Comparison of ENCODE assay signal across 1 cellular context in the genomic region with DNA sequence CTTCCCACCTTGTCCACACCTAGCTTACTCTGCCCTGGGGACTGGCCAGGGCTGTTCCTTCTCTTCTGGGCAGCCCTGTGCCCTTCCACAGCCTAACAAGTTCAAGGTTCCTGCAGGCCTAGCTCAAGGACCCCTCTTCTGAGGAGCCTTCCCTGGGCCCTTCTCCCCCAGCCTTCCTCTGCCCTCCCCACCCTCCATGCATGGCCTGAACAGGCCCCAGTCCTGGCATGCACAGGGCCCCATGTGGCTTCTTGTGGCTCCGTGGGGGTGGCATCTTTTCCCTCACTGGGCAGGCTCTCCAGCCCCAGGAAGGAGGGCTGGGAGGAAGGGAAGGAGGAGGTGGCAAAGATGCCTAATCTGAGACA.
TF ChIP-seq lines count a peak whose summit lies in the region.

No MANE protein-coding gene starts in this region.

TF ChIP-seq in IMR-90, 13 proteins besides CTCF, POLR2A, EP300 and RAD21:
- TF ChIP-seq, protein P1, sequence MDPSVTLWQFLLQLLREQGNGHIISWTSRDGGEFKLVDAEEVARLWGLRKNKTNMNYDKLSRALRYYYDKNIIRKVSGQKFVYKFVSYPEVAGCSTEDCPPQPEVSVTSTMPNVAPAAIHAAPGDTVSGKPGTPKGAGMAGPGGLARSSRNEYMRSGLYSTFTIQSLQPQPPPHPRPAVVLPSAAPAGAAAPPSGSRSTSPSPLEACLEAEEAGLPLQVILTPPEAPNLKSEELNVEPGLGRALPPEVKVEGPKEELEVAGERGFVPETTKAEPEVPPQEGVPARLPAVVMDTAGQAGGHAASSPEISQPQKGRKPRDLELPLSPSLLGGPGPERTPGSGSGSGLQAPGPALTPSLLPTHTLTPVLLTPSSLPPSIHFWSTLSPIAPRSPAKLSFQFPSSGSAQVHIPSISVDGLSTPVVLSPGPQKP (IDR thresholded peaks at IDR 0.05; ENCODE audit: borderline replicate concordance, low read depth, low read length), result no peak
- TF ChIP-seq MXI1 (IDR thresholded peaks at IDR 0.05; ENCODE audit: borderline replicate concordance, low read depth, low read length), result no peak
- no peak for TF ChIP-seq SMC3 (IDR thresholded peaks at IDR 0.05; ENCODE audit: low read depth, low read length)
- TF ChIP-seq MAZ (IDR thresholded peaks at IDR 0.05; ENCODE audit: borderline replicate concordance, low read depth, low read length), result no peak
- no peak for TF ChIP-seq RCOR1 (IDR thresholded peaks at IDR 0.05; ENCODE audit: insufficient replicate concordance, low read length)
- TF ChIP-seq NFE2L2 (IDR thresholded peaks at IDR 0.05; ENCODE audit: low read depth, low read length), result no peak
- no peak for TF ChIP-seq BHLHE40 (IDR thresholded peaks at IDR 0.05; ENCODE audit: low read depth, low read length)
- no peak for TF ChIP-seq MAFK (IDR thresholded peaks at IDR 0.05; ENCODE audit: low read depth, low read length)
- no peak for TF ChIP-seq CEBPB (IDR thresholded peaks at IDR 0.05; ENCODE audit: low read depth, low read length)
- TF ChIP-seq CHD1 (IDR thresholded peaks at IDR 0.05; ENCODE audit: low read depth, low read length), result no peak
- TF ChIP-seq FOS (IDR thresholded peaks at IDR 0.05; ENCODE audit: low read depth, low read length), result no peak
- no peak for TF ChIP-seq RFX5 (IDR thresholded peaks at IDR 0.05; ENCODE audit: low read depth, low read length)
TF ChIP-seq in IMR-90: peak in this region for 0.
